1 cellular context compared by ENCODE assay signal in the genomic region with DNA sequence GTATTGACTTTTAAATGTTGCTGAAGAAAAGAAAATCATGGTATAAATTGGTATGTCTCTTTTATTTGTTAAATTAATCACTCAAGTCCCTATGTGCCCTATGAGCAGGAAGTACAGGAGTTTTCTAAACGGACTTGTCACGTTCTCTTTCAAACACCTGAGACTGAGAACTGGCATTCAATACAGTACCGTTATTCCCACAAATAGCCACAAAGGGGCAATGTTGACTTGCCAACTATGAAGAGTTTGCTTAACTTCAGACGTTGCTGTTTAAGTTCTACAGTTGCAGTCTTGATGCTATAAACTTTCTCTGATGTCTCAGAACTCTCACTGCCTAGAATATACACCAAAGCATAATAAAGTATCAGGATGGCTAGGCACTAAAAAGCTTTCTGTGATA.
TF ChIP-seq lines count a peak whose summit lies in the region.

No MANE protein-coding gene starts in this region.

TF ChIP-seq in H1, 55 proteins besides CTCF, POLR2A, EP300 and RAD21 (continued from another document):
- TF ChIP-seq, protein P1, sequence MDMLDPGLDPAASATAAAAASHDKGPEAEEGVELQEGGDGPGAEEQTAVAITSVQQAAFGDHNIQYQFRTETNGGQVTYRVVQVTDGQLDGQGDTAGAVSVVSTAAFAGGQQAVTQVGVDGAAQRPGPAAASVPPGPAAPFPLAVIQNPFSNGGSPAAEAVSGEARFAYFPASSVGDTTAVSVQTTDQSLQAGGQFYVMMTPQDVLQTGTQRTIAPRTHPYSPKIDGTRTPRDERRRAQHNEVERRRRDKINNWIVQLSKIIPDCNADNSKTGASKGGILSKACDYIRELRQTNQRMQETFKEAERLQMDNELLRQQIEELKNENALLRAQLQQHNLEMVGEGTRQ (IDR thresholded peaks at IDR 0.05; ENCODE audit: low read length), result no peak
- TF ChIP-seq EZH2 (IDR thresholded peaks at IDR 0.05; ENCODE audit: low read depth, low read length, severe bottlenecking), result no peak
- TF ChIP-seq BRCA1 (IDR thresholded peaks at IDR 0.05; ENCODE audit: low read depth, low read length), result no peak
- TF ChIP-seq SP2 (IDR thresholded peaks at IDR 0.05; ENCODE audit: low read length), result no peak
- no peak for TF ChIP-seq FOSL1 (IDR thresholded peaks at IDR 0.05; ENCODE audit: insufficient read depth, low read depth, low read length)
- no peak for TF ChIP-seq JUND (IDR thresholded peaks at IDR 0.05; ENCODE audit: low read length)
